Comparison of ENCODE assay signal across 22 cellular contexts in genomic region chr16:89018605-89019158, GRCh38. TPM values are rescaled to one million over a fixed set of nuclear protein-coding genes. Genes with fewer than 3 reads are reported as not detected.
DNase-seq lines count a peak whose midpoint lies in the region; ATAC-seq and TF ChIP-seq lines count a peak whose summit lies in the region.
"Had no signal": no experiment of that assay in that cellular context is flagged by ENCODE, and none has a peak within 500 bp of the region (broad histone marks: within the 10 kb centered on the region; RNA-seq: fewer than 3 reads in every experiment).

No MANE protein-coding gene starts in this region.

- no peaks in the 10 kb centered on the region for H3K36me3 ChIP-seq in HEK293 (ENCODE audit: control insufficient read depth in 2 of 2, insufficient read depth in 1 of 2, low read length in 2 of 2)
- H3K36me3 ChIP-seq in trophoblast cell (ENCODE audit: control insufficient read depth in 1 of 2, insufficient read depth in 2 of 2, low read length in 2 of 2) = no peaks in the 10 kb centered on the region
- no peaks in the 10 kb centered on the region for H3K36me3 ChIP-seq in colonic mucosa
- H3K36me3 ChIP-seq: BLaER1, tibial nerve had no signal

- H3K27ac Mint-ChIP-seq in CD14-positive monocyte (no peak overlapping the region), WTC11 (no peak overlapping the region)
- H3K27ac Mint-ChIP-seq: activated CD8-positive, alpha-beta T cell treated with anti-CD3 and anti-CD28 coated beads, Interleukin-2, amount 10 ng/mL, durations not matched to agents 7 days and 5 days; activated naive CD4-positive, alpha-beta T cell treated with anti-CD3 and anti-CD28 coated beads, Interleukin-2, amount 10 ng/mL, durations not matched to agents 7 days and 5 days; activated T-cell treated with anti-CD3 and anti-CD28 coated beads, Interleukin-2, amount 50 U/mL, for 24 hours; stimulated activated naive CD8-positive, alpha-beta T cell treated with anti-CD3 and anti-CD28 coated beads, Interleukin-15, Interleukin-2, amounts not matched to agents 100 ng/mL and 50 ng/mL, for 24 hours; T-helper 2 cell treated with Interferon-gamma antibody and Interleukin-4, amounts not matched to agents 5 μg/mL and 100 μg/mL, for 36 hours had no signal

- H3K27me3 Mint-ChIP-seq in CD14-positive monocyte (ENCODE audit: low read depth in 3 of 3) (peaks cover 12 to 14% (median 13%) of the 10 kb centered on the region in 3 donors), WTC11 (ENCODE audit: low read depth) (no peaks in the 10 kb centered on the region)

- H3K79me1 ChIP-seq in trophoblast cell (ENCODE audit: low read length) = no peaks in the 10 kb centered on the region

- H2BK12ac ChIP-seq in trophoblast cell (ENCODE audit: low read length) = no peak overlapping the region

- no peak overlapping the region for H4K91ac ChIP-seq in trophoblast cell (ENCODE audit: low read depth, low read length)

- H3K4me1 Mint-ChIP-seq in CD14-positive monocyte (peaks cover 3% of the 10 kb centered on the region), WTC11 (0 out of 2 replicates have a peak, but pooled peaks cover 7% of the 10 kb centered on the region)

- H3K79me2 ChIP-seq in trophoblast cell (ENCODE audit: control insufficient read depth, insufficient read depth, low read length, poor library complexity) = no peaks in the 10 kb centered on the region

- H3K9me3 ChIP-seq in HEK293 (ENCODE audit: control insufficient read depth, insufficient read depth, low read depth, low read length) = no peaks in the 10 kb centered on the region
- peaks cover 15% of the 10 kb centered on the region for H3K9me3 ChIP-seq in trophoblast cell (ENCODE audit: insufficient read depth, low read depth, low read length)
- no peaks in the 10 kb centered on the region for H3K9me3 ChIP-seq in colonic mucosa

- no peak overlapping the region for H3K27ac ChIP-seq in HEK293 (ENCODE audit: extremely low read depth, low read depth, low read length)
- no peak overlapping the region for H3K27ac ChIP-seq in trophoblast cell (ENCODE audit: low read depth, low read length)
- no peak overlapping the region for H3K27ac ChIP-seq in colonic mucosa
- H3K27ac ChIP-seq: BLaER1, KMS-11, tibial nerve had no signal

- H3K4me3 ChIP-seq in HEK293 (ENCODE audit: low read depth, low read length) = no peak overlapping the region
- peak overlapping the region; percentile 2 for H3K4me3 ChIP-seq in trophoblast cell (ENCODE audit: low read depth, low read length)
- no peak overlapping the region for H3K4me3 ChIP-seq in colonic mucosa
- H3K4me3 ChIP-seq: BLaER1, tibial nerve had no signal

- no peak overlapping the region for H2AFZ ChIP-seq in trophoblast cell (ENCODE audit: insufficient read depth, low read length, poor library complexity)

- no peak overlapping the region for H3K4ac ChIP-seq in trophoblast cell (ENCODE audit: low read depth, low read length)

- ATAC-seq in WTC11 = no peak
- ATAC-seq: activated CD8-positive, alpha-beta T cell treated with anti-CD3 and anti-CD28 coated beads, Interleukin-2, amount 10 ng/mL, durations not matched to agents 7 days and 5 days had no signal

- no peak overlapping the region for H3K18ac ChIP-seq in trophoblast cell (ENCODE audit: low read length)

- no peak overlapping the region for H3K4me2 ChIP-seq in trophoblast cell (ENCODE audit: low read length)
- H3K4me2 ChIP-seq: BLaER1, KMS-11 had no signal

- H2AK5ac ChIP-seq in trophoblast cell (ENCODE audit: low read length) = no peak overlapping the region

- H3K23ac ChIP-seq in trophoblast cell (ENCODE audit: low read length) = no peak overlapping the region

- no peak overlapping the region for H4K12ac ChIP-seq in trophoblast cell (ENCODE audit: low read depth, low read length)

- H2BK120ac ChIP-seq in trophoblast cell (ENCODE audit: insufficient read depth, low read length, poor library complexity) = no peak overlapping the region

- CTCF ChIA-PET in HEK293 (lab: Yijun Ruan, JAX) (no interaction called here), WTC11 (lab: Charles Lee) (no interaction called here)

- H3K4me3 Mint-ChIP-seq in CD14-positive monocyte (no peak overlapping the region), WTC11 (no peak overlapping the region)
- H3K4me3 Mint-ChIP-seq: activated CD8-positive, alpha-beta T cell treated with anti-CD3 and anti-CD28 coated beads, Interleukin-2, amount 10 ng/mL, durations not matched to agents 7 days and 5 days; activated naive CD4-positive, alpha-beta T cell treated with anti-CD3 and anti-CD28 coated beads, Interleukin-2, amount 10 ng/mL, durations not matched to agents 7 days and 5 days; activated T-cell treated with anti-CD3 and anti-CD28 coated beads, Interleukin-2, amount 50 U/mL, for 24 hours; central memory CD8-positive, alpha-beta T cell; stimulated activated naive CD8-positive, alpha-beta T cell treated with anti-CD3 and anti-CD28 coated beads, Interleukin-15, Interleukin-2, amounts not matched to agents 100 ng/mL and 50 ng/mL, for 24 hours; T-helper 2 cell treated with Interferon-gamma antibody and Interleukin-4, amounts not matched to agents 5 μg/mL and 100 μg/mL, for 36 hours had no signal

- H3K9me3 Mint-ChIP-seq in CD14-positive monocyte (peaks cover 8 to 16% (median 10%) of the 10 kb centered on the region in 7 donors), WTC11 (peaks cover 11% of the 10 kb centered on the region)
- H3K9me3 Mint-ChIP-seq: activated T-cell treated with anti-CD3 and anti-CD28 coated beads, Interleukin-2, amount 50 U/mL, for 24 hours; central memory CD8-positive, alpha-beta T cell; stimulated activated naive CD8-positive, alpha-beta T cell treated with anti-CD3 and anti-CD28 coated beads, Interleukin-15, Interleukin-2, amounts not matched to agents 100 ng/mL and 50 ng/mL, for 24 hours had no signal

- WGBS in trophoblast cell (ENCODE audit: extremely low coverage, insufficient coverage, insufficient read length) = no CpG with 5 or more reads among the region's 13 CpGs

- no peak overlapping the region for H4K8ac ChIP-seq in trophoblast cell (ENCODE audit: low read depth, low read length)

- H2BK5ac ChIP-seq in trophoblast cell (ENCODE audit: low read depth, low read length, poor library complexity) = no peak overlapping the region

- H3K4me1 ChIP-seq in HEK293 (ENCODE audit: control insufficient read depth, insufficient read depth, low read length) = no peaks in the 10 kb centered on the region
- no peaks in the 10 kb centered on the region for H3K4me1 ChIP-seq in trophoblast cell (ENCODE audit: control insufficient read depth in 1 of 2, insufficient read depth in 2 of 2, low read length in 2 of 2)
- H3K4me1 ChIP-seq in colonic mucosa = no peaks in the 10 kb centered on the region
- H3K4me1 ChIP-seq: BLaER1, tibial nerve had no signal

- H3K27me3 ChIP-seq in trophoblast cell (ENCODE audit: insufficient read depth, low read length) = no peaks in the 10 kb centered on the region
- H3K27me3 ChIP-seq in colonic mucosa = no peaks in the 10 kb centered on the region
- H3K27me3 ChIP-seq: BLaER1 had no signal

- intact Hi-C loops in CD14-positive monocyte (cut with micrococcal nuclease) = no loop called here
- intact Hi-C loops in colonic mucosa (cut with DNase I) = no loop called here

- POLR2A ChIA-PET in HEK293 (lab: Yijun Ruan, JAX) = interaction anchor here (0.6 kb wide), 2 partner anchors 112 to 146 kb away, joined by 3 to 4 read pairs; no protein-coding TSS in a partner anchor
- POLR2A ChIA-PET in WTC11 (lab: Charles Lee) = no interaction called here

- no peaks in the 10 kb centered on the region for H3K36me3 Mint-ChIP-seq in CD14-positive monocyte
- no peaks in the 10 kb centered on the region; the same call in 1 of the 2 replicates for H3K36me3 Mint-ChIP-seq in WTC11
- H3K36me3 Mint-ChIP-seq: activated naive CD4-positive, alpha-beta T cell treated with anti-CD3 and anti-CD28 coated beads, Interleukin-2, amount 10 ng/mL, durations not matched to agents 7 days and 5 days had no signal

- no peak for TF ChIP-seq CTCF in CD14-positive monocyte (IDR thresholded peaks at IDR 0.05)
- no peak for TF ChIP-seq CTCF in HEK293 (tag by site-specific recombination; IDR thresholded peaks at IDR 0.05)
- no peak for TF ChIP-seq CTCF in WTC11 (IDR thresholded peaks at IDR 0.05)
- TF ChIP-seq CTCF in colonic mucosa (IDR thresholded peaks at IDR 0.05) = no peak

- no peak overlapping the region for H3K14ac ChIP-seq in trophoblast cell (ENCODE audit: low read length)

- H3K9ac ChIP-seq in trophoblast cell (ENCODE audit: low read length) (no peak overlapping the region), colonic mucosa (ENCODE audit: low read depth in 2 of 2, low read length in 2 of 2) (no peak overlapping the region)
- H3K9ac ChIP-seq: BLaER1, KMS-11 had no signal

- DNase-seq in CD14-positive monocyte (ENCODE audit: low spot score) (peak; percentile 33), WTC11 (ENCODE audit: low spot score) (no peak), trophoblast cell (no peak), hepatic stellate cell (ENCODE audit: low spot score) (no peak), colonic mucosa (no peak)
- no peak for DNase-seq in activated CD4-positive, alpha-beta T cell treated with anti-CD3 and anti-CD28 coated beads, Interleukin-2, amount 50 U/mL, for 1 hour
- DNase-seq: activated CD8-positive, alpha-beta T cell treated with anti-CD3 and anti-CD28 coated beads, Interleukin-2, amount 10 ng/mL, durations not matched to agents 7 days and 5 days; activated naive CD4-positive, alpha-beta T cell treated with anti-CD3 and anti-CD28 coated beads, Interleukin-2, amount 10 ng/mL, durations not matched to agents 7 days and 5 days; activated T-cell treated with anti-CD3 and anti-CD28 coated beads, Interleukin-2, amount 50 U/mL, for 24 hours; effector memory CD4-positive, alpha-beta T cell; glutamatergic neuron; NCI-H1092 treated with DMSO at 0.1 percent for 48 hours; NCI-H2107; NCI-H524 had no signal

TF ChIP-seq in WTC11, 78 proteins besides CTCF, POLR2A, EP300 and RAD21 (continues in another document):
- TF ChIP-seq ZNF425 (CRISPR knock-in tag; conservative IDR thresholded peaks at IDR 0.05) = no peak

RNA-seq across cellular contexts. Expression of gene CBFA2T3, which starts 41.7 kb away (rescaled TPM):
- 1 to 10 TPM; 5.3 to 6.2 TPM for polyA plus RNA-seq in CD14-positive monocyte
- total RNA-seq in WTC11 (2021) (1.9 to 2.8 TPM (median 2.6 TPM) in 3 replicates), colonic mucosa (10 to 100 TPM; 10.1 to 10.5 TPM)
- polyA plus RNA-seq in trophoblast cell (2013) = 1.7 and 2.2 TPM in 2 replicates
- total RNA-seq: activated CD8-positive, alpha-beta T cell treated with anti-CD3 and anti-CD28 coated beads, Interleukin-2, amount 10 ng/mL, durations not matched to agents 7 days and 5 days; SK-MEL-5 had no signal
